16 cellular contexts compared by ENCODE assay signal in genomic region chr2:159936471-159936870, GRCh38. TPM values are rescaled to one million over a fixed set of nuclear protein-coding genes. Genes with fewer than 3 reads are reported as not detected.
DNase-seq lines count a peak whose midpoint lies in the region; ATAC-seq, FAIRE-seq and TF ChIP-seq lines count a peak whose summit lies in the region.
"Had no signal": no experiment of that assay in that cellular context is flagged by ENCODE, and none has a peak within 500 bp of the region (broad histone marks: within the 10 kb centered on the region; RNA-seq: fewer than 3 reads in every experiment).

No MANE protein-coding gene starts in this region.

- H3K79me2 ChIP-seq in OCI-LY7 (ENCODE audit: insufficient read depth, low read depth, low read length): no peaks in the 10 kb centered on the region

- DNase-seq in CMK (ENCODE audit: low read depth) (peak; percentile 11), GM19239 (ENCODE audit: insufficient read length, low spot score) (no peak), OCI-LY7 (ENCODE audit: low spot score) (peak; percentile 9), iPS DF 19.7 (ENCODE audit: low read depth, low spot score) (peak; percentile 47), left lobe of liver (ENCODE audit: low spot score) (no peak), NCI-H345 (lab: John Stamatoyannopoulos, UW) (no peak)
- DNase-seq: activated CD8-positive, alpha-beta memory T cell treated with anti-CD3 and anti-CD28 coated beads, Interleukin-2, amount 50 U/mL, for 4 hours; CD4-positive, CD25-positive, alpha-beta regulatory T cell; GF-D8; NCI-H146; NCI-H446 treated with DMSO at 0.1 percent for 48 hours had no signal

- H3K9me3 ChIP-seq in OCI-LY7 (ENCODE audit: low read length): peaks cover 6% of the 10 kb centered on the region; the same call in 1 of the 2 replicates

- no peaks in the 10 kb centered on the region for H3K36me3 ChIP-seq in OCI-LY7 (ENCODE audit: insufficient read depth, low read length)
- H3K36me3 ChIP-seq: neural progenitor cell had no signal

- FAIRE-seq in GM19239 (lab: Jason Lieb, UNC): peak; percentile 42
- FAIRE-seq: islet of Langerhans had no signal

- ATAC-seq in left lobe of liver (no peak), HG03095 (IDR thresholded peaks at IDR 0.05; ENCODE audit: unreplicated experiment) (no peak)

- peaks cover 21% of the 10 kb centered on the region for H3K4me1 ChIP-seq in OCI-LY7 (ENCODE audit: insufficient read depth, low read length, poor library complexity, severe bottlenecking)
- H3K4me1 ChIP-seq: neural progenitor cell had no signal

- H3K27ac ChIP-seq in OCI-LY7 (ENCODE audit: low read depth, low read length, poor library complexity, severe bottlenecking): no peak overlapping the region
- H3K27ac ChIP-seq: coronary artery, KMS-11, neural progenitor cell had no signal

- intact Hi-C loops in OCI-LY7 (cut with micrococcal nuclease; ENCODE audit: unreplicated experiment): no loop called here

- H3K4me2 ChIP-seq in OCI-LY7 (ENCODE audit: low read length): no peak overlapping the region
- H3K4me2 ChIP-seq: KMS-11, neural progenitor cell had no signal

- no peaks in the 10 kb centered on the region for H4K20me1 ChIP-seq in OCI-LY7 (ENCODE audit: insufficient read depth, low read length)

- CTCF ChIA-PET in OCI-LY7 (lab: Charles Lee; ENCODE audit: unreplicated experiment): no interaction called here

- POLR2A ChIA-PET in OCI-LY7 (lab: Charles Lee): interaction anchor here (0.7 kb wide), 1 partner anchor 1026 kb away, joined by 3 read pairs; no protein-coding TSS in a partner anchor

- peak overlapping the region; percentile 52 for H2AFZ ChIP-seq in OCI-LY7 (ENCODE audit: low read length)
- H2AFZ ChIP-seq: neural progenitor cell had no signal

- H3K4me3 ChIP-seq in OCI-LY7 (ENCODE audit: low read depth, low read length, poor library complexity, severe bottlenecking): no peak overlapping the region
- H3K4me3 ChIP-seq: coronary artery, neural progenitor cell had no signal

- BruUV-seq in OCI-LY7 (replicated peaks; lab: Mats Ljungman, UMichigan): no TSS peak

- H3K9me2 ChIP-seq in OCI-LY7 (ENCODE audit: insufficient read depth, low read length): no peaks in the 10 kb centered on the region

- no peak for TF ChIP-seq CTCF in OCI-LY7 (conservative IDR thresholded peaks at IDR 0.05; ENCODE audit: low read length)

RNA-seq across cellular contexts. Expression of gene LY75, which starts 31.9 kb away (rescaled TPM):
- total RNA-seq in OCI-LY7 (2014; rRNA removed; shearing (Covaris generic)): not detected in 2 replicates
- total RNA-seq in OCI-LY7 (2022) (not detected in 2 replicates), left lobe of liver (0.68 TPM)

Comparison
In these comparisons a context has a peak if more than half of its experiments do, and no peak if none do; other contexts are left out.
1. DNase-seq: peak in CMK (single experiment), OCI-LY7 (single experiment) and iPS DF 19.7 (single experiment); none in GM19239 (single experiment), left lobe of liver (single experiment) and NCI-H345 (single experiment).